Comparison of ENCODE assay signal across 9 cellular contexts in the genomic region with DNA sequence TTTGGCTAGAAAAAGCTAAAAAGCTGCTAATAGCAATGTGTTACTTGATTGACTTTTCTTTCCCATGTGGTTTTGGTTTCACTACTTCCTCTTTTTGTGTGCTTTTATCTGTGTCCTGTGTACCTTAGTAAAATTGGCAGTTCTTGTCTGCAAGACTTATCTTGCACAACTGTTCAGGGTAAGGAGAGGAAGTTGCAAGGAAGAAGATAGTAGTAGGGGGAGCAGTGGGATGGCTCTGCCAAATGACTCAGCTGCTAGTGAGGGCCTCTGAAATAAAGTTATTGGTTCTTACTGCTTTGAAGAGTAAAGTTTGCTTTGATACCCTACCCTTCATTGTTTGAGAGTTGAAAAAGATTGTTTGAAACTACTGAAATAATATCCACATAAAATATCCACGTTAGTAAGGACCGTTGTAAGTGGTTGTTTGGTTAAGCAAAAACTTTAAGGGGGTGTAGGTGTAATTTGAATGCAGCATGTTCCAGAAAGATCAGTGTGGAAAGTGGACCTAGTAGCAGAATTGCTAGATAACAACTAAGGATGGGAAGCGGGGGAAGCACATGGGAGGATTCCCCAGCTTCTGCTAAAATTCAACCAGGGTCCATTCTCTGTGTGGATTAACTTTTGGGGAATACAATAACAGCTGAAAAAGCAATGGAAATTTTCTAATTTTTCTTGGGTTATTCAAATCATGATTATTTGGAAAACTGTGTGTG.
DNase-seq lines count a peak whose midpoint lies in the region; ATAC-seq and TF ChIP-seq lines count a peak whose summit lies in the region.
"Had no signal": no experiment of that assay in that cellular context is flagged by ENCODE, and none has a peak within 500 bp of the region (broad histone marks: within the 10 kb centered on the region; RNA-seq: fewer than 3 reads in every experiment).

No MANE protein-coding gene starts in this region.

- DNase-seq in RPMI7951 (ENCODE audit: low read depth) (peak; percentile 34), glomerular visceral epithelial cell (ENCODE audit: extremely low spot score) (peak; percentile 11), NCI-H146 (lab: John Stamatoyannopoulos, UW) (no peak)
- DNase-seq in CD8-positive, alpha-beta T cell, result no peak
- DNase-seq in activated CD8-positive, alpha-beta memory T cell treated with anti-CD3 and anti-CD28 coated beads for 24 hours, result no peak

- intact Hi-C loops in CD8-positive, alpha-beta T cell (cut with DNase I, micrococcal nuclease), result no loop called here

- peak; percentile 92 for ATAC-seq in GM18517 (IDR thresholded peaks at IDR 0.05; ENCODE audit: unreplicated experiment)
- peak; percentile 82 for ATAC-seq in HG02884 (IDR thresholded peaks at IDR 0.05; ENCODE audit: unreplicated experiment)
- ATAC-seq in CD8-positive, alpha-beta T cell, result no peak
- no peak for ATAC-seq in GM21717 (IDR thresholded peaks at IDR 0.05; ENCODE audit: unreplicated experiment)

- no peak overlapping the region for H3K27ac ChIP-seq in CD8-positive, alpha-beta T cell (ENCODE audit: low read depth, low read length)

- H3K36me3 ChIP-seq in CD8-positive, alpha-beta T cell (ENCODE audit: insufficient read depth, low read length), result no peaks in the 10 kb centered on the region

- CTCF ChIA-PET in CD8-positive, alpha-beta T cell (lab: Charles Lee), result no interaction called here

- H3K4me3 Mint-ChIP-seq in CD8-positive, alpha-beta T cell, result no peak overlapping the region
- H3K4me3 Mint-ChIP-seq: stimulated activated naive CD8-positive, alpha-beta T cell treated with anti-CD3 and anti-CD28 coated beads, Interleukin-15, Interleukin-2, amounts not matched to agents 100 ng/mL and 50 ng/mL, for 24 hours had no signal

- no peaks in the 10 kb centered on the region for H3K27me3 Mint-ChIP-seq in CD8-positive, alpha-beta T cell (ENCODE audit: low read depth)
- H3K27me3 Mint-ChIP-seq: stimulated activated naive CD8-positive, alpha-beta T cell treated with anti-CD3 and anti-CD28 coated beads, Interleukin-15, Interleukin-2, amounts not matched to agents 100 ng/mL and 50 ng/mL, for 24 hours had no signal

- no peak overlapping the region for H3K4me3 ChIP-seq in CD8-positive, alpha-beta T cell (ENCODE audit: low read depth, low read length)

- no peaks in the 10 kb centered on the region for H3K9me3 ChIP-seq in CD8-positive, alpha-beta T cell (ENCODE audit: low read length)

- H3K4me1 Mint-ChIP-seq in CD8-positive, alpha-beta T cell (ENCODE audit: low read depth), result peaks cover 13% of the 10 kb centered on the region

- H3K27me3 ChIP-seq in CD8-positive, alpha-beta T cell (ENCODE audit: insufficient read depth, low read length), result no peaks in the 10 kb centered on the region

- no peak for TF ChIP-seq CTCF in CD8-positive, alpha-beta T cell (IDR thresholded peaks at IDR 0.05)

- peaks cover 5% of the 10 kb centered on the region for H3K4me1 ChIP-seq in CD8-positive, alpha-beta T cell (ENCODE audit: insufficient read depth, low read length)

- H3K27ac Mint-ChIP-seq in CD8-positive, alpha-beta T cell, result no peak overlapping the region
- H3K27ac Mint-ChIP-seq: stimulated activated naive CD8-positive, alpha-beta T cell treated with anti-CD3 and anti-CD28 coated beads, Interleukin-15, Interleukin-2, amounts not matched to agents 100 ng/mL and 50 ng/mL, for 24 hours had no signal

- H3K9me3 Mint-ChIP-seq in CD8-positive, alpha-beta T cell, result no peaks in the 10 kb centered on the region
- H3K9me3 Mint-ChIP-seq: stimulated activated naive CD8-positive, alpha-beta T cell treated with anti-CD3 and anti-CD28 coated beads, Interleukin-15, Interleukin-2, amounts not matched to agents 100 ng/mL and 50 ng/mL, for 24 hours had no signal

- POLR2A ChIA-PET in CD8-positive, alpha-beta T cell (lab: Charles Lee), result no interaction called here

- H3K36me3 Mint-ChIP-seq in CD8-positive, alpha-beta T cell, result peaks cover 25% of the 10 kb centered on the region

Comparison
In these comparisons a context has a peak if more than half of its experiments do, and no peak if none do; other contexts are left out.
1. ATAC-seq: peak in GM18517 (single experiment) and HG02884 (single experiment); none in CD8-positive, alpha-beta T cell (single experiment) and GM21717 (single experiment).
2. DNase-seq: peak in RPMI7951 (single experiment) and glomerular visceral epithelial cell (single experiment); none in CD8-positive, alpha-beta T cell (0 of 7), activated CD8-positive, alpha-beta memory T cell treated with anti-CD3 and anti-CD28 coated beads for 24 hours (single experiment) and NCI-H146 (single experiment).